ENCODE assay signal across 17 cellular contexts in the genomic region with DNA sequence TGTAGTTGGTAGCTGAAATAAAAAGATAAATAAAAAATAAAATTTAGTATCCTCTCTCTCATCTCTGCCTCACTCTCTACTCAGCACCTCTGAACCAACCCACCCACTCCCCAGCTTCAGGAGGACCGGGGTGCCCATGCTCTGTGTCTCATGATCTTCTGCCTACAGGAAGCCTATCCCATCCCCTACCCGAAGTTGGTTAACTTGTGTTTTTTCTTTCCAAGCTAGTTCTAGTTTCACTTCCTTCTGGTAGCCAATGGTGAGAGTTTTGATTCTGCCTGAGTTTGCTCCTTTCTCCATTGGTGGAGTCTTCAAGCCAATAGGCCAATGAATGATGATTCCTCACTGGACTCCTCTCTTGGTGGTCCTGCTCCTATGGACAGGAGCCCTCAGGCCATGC. TPM values are rescaled to one million over a fixed set of nuclear protein-coding genes. Genes with fewer than 3 reads are reported as not detected.
DNase-seq lines count a peak whose midpoint lies in the region; ATAC-seq, FAIRE-seq and TF ChIP-seq lines count a peak whose summit lies in the region.
"Had no signal": no experiment of that assay in that cellular context is flagged by ENCODE, and none has a peak within 500 bp of the region (broad histone marks: within the 10 kb centered on the region; RNA-seq: fewer than 3 reads in every experiment).

No MANE protein-coding gene starts in this region.

- DNase-seq in GM18507 (ENCODE audit: extremely low spot score, insufficient read length, low read depth) (no peak), activated B cell treated with CpG ODN at 0.5 μM for 24 hours (no peak), posterior cingulate gyrus (no peak), NCI-H69 (lab: John Stamatoyannopoulos, UW) (no peak), DMS153 (lab: John Stamatoyannopoulos, UW) (no peak), esophagus muscularis mucosa (ENCODE audit: extremely low spot score) (no peak)
- DNase-seq: activated T-cell treated with anti-CD3 and anti-CD28 coated beads, Interleukin-2, amount 50 U/mL, for 4 hours; effector CD8-positive, alpha-beta T cell; NCI-H2171; SHP77; uterus had no signal

- peak overlapping the region; percentile 15 for H3K27ac Mint-ChIP-seq in activated B cell treated with CpG ODN at 0.5 μM for 24 hours
- H3K27ac Mint-ChIP-seq: nephron had no signal

- H3K36me3 Mint-ChIP-seq in activated B cell treated with CpG ODN at 0.5 μM for 24 hours (ENCODE audit: low read depth), result no peaks in the 10 kb centered on the region

- H3K4me1 Mint-ChIP-seq in activated B cell treated with CpG ODN at 0.5 μM for 24 hours, result peaks cover 18% of the 10 kb centered on the region

- peak; percentile 63 for FAIRE-seq in GM18507 (lab: Jason Lieb, UNC)
- FAIRE-seq: frontal cortex, keratinocyte had no signal

- WGBS in esophagus muscularis mucosa, result 85% methylated on average over 2 of the region's 2 CpGs

- TF ChIP-seq CTCF in activated B cell treated with CpG ODN at 0.5 μM for 24 hours (IDR thresholded peaks at IDR 0.05) (no peak), esophagus muscularis mucosa (IDR thresholded peaks at IDR 0.05) (no peak)

- no peak overlapping the region for H3K4me3 ChIP-seq in esophagus muscularis mucosa
- H3K4me3 ChIP-seq: smooth muscle cell, uterus had no signal

- H3K9me3 Mint-ChIP-seq in activated B cell treated with CpG ODN at 0.5 μM for 24 hours, result peaks cover 3% of the 10 kb centered on the region
- H3K9me3 Mint-ChIP-seq: activated T-cell treated with anti-CD3 and anti-CD28 coated beads, Interleukin-2, amount 50 U/mL, for 4 hours; nephron had no signal

- H3K27me3 Mint-ChIP-seq in activated B cell treated with CpG ODN at 0.5 μM for 24 hours, result no peaks in the 10 kb centered on the region

- no peaks in the 10 kb centered on the region for H3K9me3 ChIP-seq in esophagus muscularis mucosa
- H3K9me3 ChIP-seq: uterus had no signal

- TF ChIP-seq EP300 in esophagus muscularis mucosa (IDR thresholded peaks at IDR 0.05), result no peak

- H3K27ac ChIP-seq in esophagus muscularis mucosa (replicated peaks in 1 of 4), result no peak overlapping the region
- H3K27ac ChIP-seq: uterus had no signal

- H3K36me3 ChIP-seq in esophagus muscularis mucosa, result no peaks in the 10 kb centered on the region
- H3K36me3 ChIP-seq: uterus had no signal

- intact Hi-C loops in activated B cell treated with CpG ODN at 0.5 μM for 24 hours (cut with micrococcal nuclease), result no loop called here
- intact Hi-C loops in posterior cingulate gyrus (cut with DNase I), result no loop called here
- intact Hi-C loops in esophagus muscularis mucosa (cut with DNase I), result no loop called here

- H3K4me3 Mint-ChIP-seq in activated B cell treated with CpG ODN at 0.5 μM for 24 hours, result peak overlapping the region; percentile 54
- H3K4me3 Mint-ChIP-seq: activated T-cell treated with anti-CD3 and anti-CD28 coated beads, Interleukin-2, amount 50 U/mL, for 4 hours; nephron had no signal

- CTCF ChIA-PET in activated B cell treated with CpG ODN at 0.5 μM for 24 hours (lab: Charles Lee), result interaction anchor here (1.0 kb wide), 1 partner anchor 361 kb away, joined by 3 read pairs; no protein-coding TSS in a partner anchor

- no peaks in the 10 kb centered on the region for H3K27me3 ChIP-seq in esophagus muscularis mucosa
- H3K27me3 ChIP-seq: uterus had no signal

- peaks cover 0 to 11% (median 7%) of the 10 kb centered on the region in 4 donors for H3K4me1 ChIP-seq in esophagus muscularis mucosa
- H3K4me1 ChIP-seq: uterus had no signal

- POLR2A ChIA-PET in activated B cell treated with CpG ODN at 0.5 μM for 24 hours (lab: Charles Lee), result no interaction called here

- TF ChIP-seq POLR2A in esophagus muscularis mucosa (IDR thresholded peaks at IDR 0.05; ENCODE audit: low read depth), result no peak

- ATAC-seq in GM21528 (IDR thresholded peaks at IDR 0.05; ENCODE audit: low FRiP score, unreplicated experiment) (peak; percentile 51), HG03354 (IDR thresholded peaks at IDR 0.05; ENCODE audit: poor library complexity, severe bottlenecking, unreplicated experiment) (peak; percentile 67), activated B cell treated with CpG ODN at 0.5 μM for 24 hours (ENCODE audit: low read depth) (peak; percentile 34)
- ATAC-seq: activated T-cell treated with anti-CD3 and anti-CD28 coated beads, Interleukin-2, amount 50 U/mL, for 4 hours had no signal

RNA-seq across cellular contexts. Expression of a gene that starts 32.1 kb away (rescaled TPM):
- total RNA-seq in activated B cell treated with CpG ODN at 0.5 μM for 24 hours (8.2 and 8.5 TPM in 2 replicates), esophagus muscularis mucosa (10 to 100 TPM; 12.5 to 16.4 (median 13.9) TPM)
